1 cellular context compared by ENCODE assay signal in the genomic region with DNA sequence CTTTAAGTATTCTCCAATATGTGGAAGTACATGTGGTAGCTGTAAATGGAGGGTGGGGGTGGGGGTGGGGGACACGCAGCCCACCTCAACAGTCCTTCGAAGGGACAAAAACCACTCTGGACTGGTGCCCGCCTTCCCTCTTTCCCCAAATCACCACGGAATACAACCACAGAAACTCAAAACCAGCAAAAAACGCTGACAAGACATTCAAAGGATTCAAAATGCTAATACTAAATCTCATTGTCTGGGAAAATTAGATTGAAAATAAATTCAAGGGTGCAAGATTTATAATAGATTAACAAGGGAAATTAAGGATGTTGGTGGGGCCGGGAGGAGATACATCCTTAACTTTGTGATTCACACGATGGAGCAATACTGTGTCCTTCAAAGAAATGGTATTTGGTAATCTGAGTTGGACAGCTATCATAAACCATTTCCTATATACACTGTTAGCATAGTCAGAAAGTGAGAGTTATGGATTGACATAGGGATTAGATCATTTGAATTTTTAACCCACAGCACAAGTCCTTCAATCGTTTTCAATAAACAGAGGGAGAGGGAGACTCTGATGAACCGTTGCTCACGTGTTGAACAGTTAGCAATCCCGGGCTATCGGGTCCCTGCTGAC.
A peak's percentile ranks its signal among the peaks of the same experiment; 100 is the strongest.
TF ChIP-seq lines count a peak whose summit lies in the region.

No MANE protein-coding gene starts in this region.

TF ChIP-seq in K562, 482 proteins besides CTCF, POLR2A, EP300 and RAD21 (continues in another document):
- TF ChIP-seq, protein P1, sequence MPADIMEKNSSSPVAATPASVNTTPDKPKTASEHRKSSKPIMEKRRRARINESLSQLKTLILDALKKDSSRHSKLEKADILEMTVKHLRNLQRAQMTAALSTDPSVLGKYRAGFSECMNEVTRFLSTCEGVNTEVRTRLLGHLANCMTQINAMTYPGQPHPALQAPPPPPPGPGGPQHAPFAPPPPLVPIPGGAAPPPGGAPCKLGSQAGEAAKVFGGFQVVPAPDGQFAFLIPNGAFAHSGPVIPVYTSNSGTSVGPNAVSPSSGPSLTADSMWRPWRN (IDR thresholded peaks at IDR 0.05; ENCODE audit: low read depth), result peak; percentile 30; the same call in 1 of the 2 replicates
- TF ChIP-seq HOXB6 (CRISPR knock-in tag; IDR thresholded peaks at IDR 0.05; ENCODE audit: borderline replicate concordance) (no peak), NR2C1 (IDR thresholded peaks at IDR 0.05) (no peak), NR2C1 (tag; IDR thresholded peaks at IDR 0.05) (no peak), CHD1 (IDR thresholded peaks at IDR 0.05; ENCODE audit: low read length) (no peak), SMAD1 (IDR thresholded peaks at IDR 0.05; ENCODE audit: low read depth, low read length, partially characterized antibody) (no peak), POLR2AphosphoS5 (IDR thresholded peaks at IDR 0.05; ENCODE audit: control insufficient read depth, insufficient read depth, low read depth, low read length) (no peak), TRIM28 (IDR thresholded peaks at IDR 0.05) (no peak), CEBPB (tag; IDR thresholded peaks at IDR 0.05) (peak; percentile 76), ZNF165 (CRISPR knock-in tag; IDR thresholded peaks at IDR 0.05; ENCODE audit: borderline replicate concordance) (no peak), HEY1 (CRISPR knock-in tag; IDR thresholded peaks at IDR 0.05; ENCODE audit: borderline replicate concordance) (no peak), SMARCA5 (IDR thresholded peaks at IDR 0.05) (no peak), ZNF561 (CRISPR knock-in tag; conservative IDR thresholded peaks at IDR 0.05) (no peak), SRSF7 (optimal IDR thresholded peaks at IDR 0.05; ENCODE audit: low read depth, low read length) (no peak), GATAD2B (IDR thresholded peaks at IDR 0.05; ENCODE audit: borderline replicate concordance) (peak; percentile 39; the same call in 1 of the 2 replicates), SMAD4 (CRISPR knock-in tag; conservative IDR thresholded peaks at IDR 0.05) (no peak), KLF6 (CRISPR knock-in tag; IDR thresholded peaks at IDR 0.05; ENCODE audit: borderline replicate concordance) (no peak), HDAC3 (IDR thresholded peaks at IDR 0.05; ENCODE audit: borderline replicate concordance, partially characterized antibody) (no peak), CBFA2T2 (conservative IDR thresholded peaks at IDR 0.05) (no peak), ZNF77 (CRISPR knock-in tag; IDR thresholded peaks at IDR 0.05) (no peak), TSC22D4 (tag; IDR thresholded peaks at IDR 0.05) (no peak), MEIS2 (IDR thresholded peaks at IDR 0.05; ENCODE audit: partially characterized antibody) (peak; percentile 72)
- TF ChIP-seq, protein P2, sequence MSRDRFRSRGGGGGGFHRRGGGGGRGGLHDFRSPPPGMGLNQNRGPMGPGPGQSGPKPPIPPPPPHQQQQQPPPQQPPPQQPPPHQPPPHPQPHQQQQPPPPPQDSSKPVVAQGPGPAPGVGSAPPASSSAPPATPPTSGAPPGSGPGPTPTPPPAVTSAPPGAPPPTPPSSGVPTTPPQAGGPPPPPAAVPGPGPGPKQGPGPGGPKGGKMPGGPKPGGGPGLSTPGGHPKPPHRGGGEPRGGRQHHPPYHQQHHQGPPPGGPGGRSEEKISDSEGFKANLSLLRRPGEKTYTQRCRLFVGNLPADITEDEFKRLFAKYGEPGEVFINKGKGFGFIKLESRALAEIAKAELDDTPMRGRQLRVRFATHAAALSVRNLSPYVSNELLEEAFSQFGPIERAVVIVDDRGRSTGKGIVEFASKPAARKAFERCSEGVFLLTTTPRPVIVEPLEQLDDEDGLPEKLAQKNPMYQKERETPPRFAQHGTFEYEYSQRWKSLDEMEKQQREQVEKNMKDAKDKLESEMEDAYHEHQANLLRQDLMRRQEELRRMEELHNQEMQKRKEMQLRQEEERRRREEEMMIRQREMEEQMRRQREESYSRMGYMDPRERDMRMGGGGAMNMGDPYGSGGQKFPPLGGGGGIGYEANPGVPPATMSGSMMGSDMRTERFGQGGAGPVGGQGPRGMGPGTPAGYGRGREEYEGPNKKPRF (IDR thresholded peaks at IDR 0.05; ENCODE audit: low read depth, low read length), result no peak
- TF ChIP-seq, protein P3, sequence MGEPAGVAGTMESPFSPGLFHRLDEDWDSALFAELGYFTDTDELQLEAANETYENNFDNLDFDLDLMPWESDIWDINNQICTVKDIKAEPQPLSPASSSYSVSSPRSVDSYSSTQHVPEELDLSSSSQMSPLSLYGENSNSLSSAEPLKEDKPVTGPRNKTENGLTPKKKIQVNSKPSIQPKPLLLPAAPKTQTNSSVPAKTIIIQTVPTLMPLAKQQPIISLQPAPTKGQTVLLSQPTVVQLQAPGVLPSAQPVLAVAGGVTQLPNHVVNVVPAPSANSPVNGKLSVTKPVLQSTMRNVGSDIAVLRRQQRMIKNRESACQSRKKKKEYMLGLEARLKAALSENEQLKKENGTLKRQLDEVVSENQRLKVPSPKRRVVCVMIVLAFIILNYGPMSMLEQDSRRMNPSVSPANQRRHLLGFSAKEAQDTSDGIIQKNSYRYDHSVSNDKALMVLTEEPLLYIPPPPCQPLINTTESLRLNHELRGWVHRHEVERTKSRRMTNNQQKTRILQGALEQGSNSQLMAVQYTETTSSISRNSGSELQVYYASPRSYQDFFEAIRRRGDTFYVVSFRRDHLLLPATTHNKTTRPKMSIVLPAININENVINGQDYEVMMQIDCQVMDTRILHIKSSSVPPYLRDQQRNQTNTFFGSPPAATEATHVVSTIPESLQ (CRISPR knock-in tag; IDR thresholded peaks at IDR 0.05), result no peak
- TF ChIP-seq, protein P4, sequence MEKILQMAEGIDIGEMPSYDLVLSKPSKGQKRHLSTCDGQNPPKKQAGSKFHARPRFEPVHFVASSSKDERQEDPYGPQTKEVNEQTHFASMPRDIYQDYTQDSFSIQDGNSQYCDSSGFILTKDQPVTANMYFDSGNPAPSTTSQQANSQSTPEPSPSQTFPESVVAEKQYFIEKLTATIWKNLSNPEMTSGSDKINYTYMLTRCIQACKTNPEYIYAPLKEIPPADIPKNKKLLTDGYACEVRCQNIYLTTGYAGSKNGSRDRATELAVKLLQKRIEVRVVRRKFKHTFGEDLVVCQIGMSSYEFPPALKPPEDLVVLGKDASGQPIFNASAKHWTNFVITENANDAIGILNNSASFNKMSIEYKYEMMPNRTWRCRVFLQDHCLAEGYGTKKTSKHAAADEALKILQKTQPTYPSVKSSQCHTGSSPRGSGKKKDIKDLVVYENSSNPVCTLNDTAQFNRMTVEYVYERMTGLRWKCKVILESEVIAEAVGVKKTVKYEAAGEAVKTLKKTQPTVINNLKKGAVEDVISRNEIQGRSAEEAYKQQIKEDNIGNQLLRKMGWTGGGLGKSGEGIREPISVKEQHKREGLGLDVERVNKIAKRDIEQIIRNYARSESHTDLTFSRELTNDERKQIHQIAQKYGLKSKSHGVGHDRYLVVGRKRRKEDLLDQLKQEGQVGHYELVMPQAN (IDR thresholded peaks at IDR 0.05; ENCODE audit: borderline replicate concordance), result no peak
- TF ChIP-seq, protein P5, sequence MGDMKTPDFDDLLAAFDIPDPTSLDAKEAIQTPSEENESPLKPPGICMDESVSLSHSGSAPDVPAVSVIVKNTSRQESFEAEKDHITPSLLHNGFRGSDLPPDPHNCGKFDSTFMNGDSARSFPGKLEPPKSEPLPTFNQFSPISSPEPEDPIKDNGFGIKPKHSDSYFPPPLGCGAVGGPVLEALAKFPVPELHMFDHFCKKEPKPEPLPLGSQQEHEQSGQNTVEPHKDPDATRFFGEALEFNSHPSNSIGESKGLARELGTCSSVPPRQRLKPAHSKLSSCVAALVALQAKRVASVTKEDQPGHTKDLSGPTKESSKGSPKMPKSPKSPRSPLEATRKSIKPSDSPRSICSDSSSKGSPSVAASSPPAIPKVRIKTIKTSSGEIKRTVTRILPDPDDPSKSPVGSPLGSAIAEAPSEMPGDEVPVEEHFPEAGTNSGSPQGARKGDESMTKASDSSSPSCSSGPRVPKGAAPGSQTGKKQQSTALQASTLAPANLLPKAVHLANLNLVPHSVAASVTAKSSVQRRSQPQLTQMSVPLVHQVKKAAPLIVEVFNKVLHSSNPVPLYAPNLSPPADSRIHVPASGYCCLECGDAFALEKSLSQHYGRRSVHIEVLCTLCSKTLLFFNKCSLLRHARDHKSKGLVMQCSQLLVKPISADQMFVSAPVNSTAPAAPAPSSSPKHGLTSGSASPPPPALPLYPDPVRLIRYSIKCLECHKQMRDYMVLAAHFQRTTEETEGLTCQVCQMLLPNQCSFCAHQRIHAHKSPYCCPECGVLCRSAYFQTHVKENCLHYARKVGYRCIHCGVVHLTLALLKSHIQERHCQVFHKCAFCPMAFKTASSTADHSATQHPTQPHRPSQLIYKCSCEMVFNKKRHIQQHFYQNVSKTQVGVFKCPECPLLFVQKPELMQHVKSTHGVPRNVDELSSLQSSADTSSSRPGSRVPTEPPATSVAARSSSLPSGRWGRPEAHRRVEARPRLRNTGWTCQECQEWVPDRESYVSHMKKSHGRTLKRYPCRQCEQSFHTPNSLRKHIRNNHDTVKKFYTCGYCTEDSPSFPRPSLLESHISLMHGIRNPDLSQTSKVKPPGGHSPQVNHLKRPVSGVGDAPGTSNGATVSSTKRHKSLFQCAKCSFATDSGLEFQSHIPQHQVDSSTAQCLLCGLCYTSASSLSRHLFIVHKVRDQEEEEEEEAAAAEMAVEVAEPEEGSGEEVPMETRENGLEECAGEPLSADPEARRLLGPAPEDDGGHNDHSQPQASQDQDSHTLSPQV (IDR thresholded peaks at IDR 0.05), result 0 out of 2 replicates have a peak, but pooled peaks have one; percentile 18
- TF ChIP-seq, protein P6, sequence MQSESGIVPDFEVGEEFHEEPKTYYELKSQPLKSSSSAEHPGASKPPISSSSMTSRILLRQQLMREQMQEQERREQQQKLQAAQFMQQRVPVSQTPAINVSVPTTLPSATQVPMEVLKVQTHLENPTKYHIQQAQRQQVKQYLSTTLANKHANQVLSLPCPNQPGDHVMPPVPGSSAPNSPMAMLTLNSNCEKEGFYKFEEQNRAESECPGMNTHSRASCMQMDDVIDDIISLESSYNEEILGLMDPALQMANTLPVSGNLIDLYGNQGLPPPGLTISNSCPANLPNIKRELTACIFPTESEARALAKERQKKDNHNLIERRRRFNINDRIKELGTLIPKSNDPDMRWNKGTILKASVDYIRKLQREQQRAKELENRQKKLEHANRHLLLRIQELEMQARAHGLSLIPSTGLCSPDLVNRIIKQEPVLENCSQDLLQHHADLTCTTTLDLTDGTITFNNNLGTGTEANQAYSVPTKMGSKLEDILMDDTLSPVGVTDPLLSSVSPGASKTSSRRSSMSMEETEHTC (IDR thresholded peaks at IDR 0.05), result no peak
- TF ChIP-seq, protein P7, sequence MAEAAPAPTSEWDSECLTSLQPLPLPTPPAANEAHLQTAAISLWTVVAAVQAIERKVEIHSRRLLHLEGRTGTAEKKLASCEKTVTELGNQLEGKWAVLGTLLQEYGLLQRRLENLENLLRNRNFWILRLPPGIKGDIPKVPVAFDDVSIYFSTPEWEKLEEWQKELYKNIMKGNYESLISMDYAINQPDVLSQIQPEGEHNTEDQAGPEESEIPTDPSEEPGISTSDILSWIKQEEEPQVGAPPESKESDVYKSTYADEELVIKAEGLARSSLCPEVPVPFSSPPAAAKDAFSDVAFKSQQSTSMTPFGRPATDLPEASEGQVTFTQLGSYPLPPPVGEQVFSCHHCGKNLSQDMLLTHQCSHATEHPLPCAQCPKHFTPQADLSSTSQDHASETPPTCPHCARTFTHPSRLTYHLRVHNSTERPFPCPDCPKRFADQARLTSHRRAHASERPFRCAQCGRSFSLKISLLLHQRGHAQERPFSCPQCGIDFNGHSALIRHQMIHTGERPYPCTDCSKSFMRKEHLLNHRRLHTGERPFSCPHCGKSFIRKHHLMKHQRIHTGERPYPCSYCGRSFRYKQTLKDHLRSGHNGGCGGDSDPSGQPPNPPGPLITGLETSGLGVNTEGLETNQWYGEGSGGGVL (CRISPR knock-in tag; IDR thresholded peaks at IDR 0.05), result no peak
- TF ChIP-seq, protein P8, sequence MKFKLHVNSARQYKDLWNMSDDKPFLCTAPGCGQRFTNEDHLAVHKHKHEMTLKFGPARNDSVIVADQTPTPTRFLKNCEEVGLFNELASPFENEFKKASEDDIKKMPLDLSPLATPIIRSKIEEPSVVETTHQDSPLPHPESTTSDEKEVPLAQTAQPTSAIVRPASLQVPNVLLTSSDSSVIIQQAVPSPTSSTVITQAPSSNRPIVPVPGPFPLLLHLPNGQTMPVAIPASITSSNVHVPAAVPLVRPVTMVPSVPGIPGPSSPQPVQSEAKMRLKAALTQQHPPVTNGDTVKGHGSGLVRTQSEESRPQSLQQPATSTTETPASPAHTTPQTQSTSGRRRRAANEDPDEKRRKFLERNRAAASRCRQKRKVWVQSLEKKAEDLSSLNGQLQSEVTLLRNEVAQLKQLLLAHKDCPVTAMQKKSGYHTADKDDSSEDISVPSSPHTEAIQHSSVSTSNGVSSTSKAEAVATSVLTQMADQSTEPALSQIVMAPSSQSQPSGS (CRISPR knock-in tag; IDR thresholded peaks at IDR 0.05), result no peak
- TF ChIP-seq, protein P9, sequence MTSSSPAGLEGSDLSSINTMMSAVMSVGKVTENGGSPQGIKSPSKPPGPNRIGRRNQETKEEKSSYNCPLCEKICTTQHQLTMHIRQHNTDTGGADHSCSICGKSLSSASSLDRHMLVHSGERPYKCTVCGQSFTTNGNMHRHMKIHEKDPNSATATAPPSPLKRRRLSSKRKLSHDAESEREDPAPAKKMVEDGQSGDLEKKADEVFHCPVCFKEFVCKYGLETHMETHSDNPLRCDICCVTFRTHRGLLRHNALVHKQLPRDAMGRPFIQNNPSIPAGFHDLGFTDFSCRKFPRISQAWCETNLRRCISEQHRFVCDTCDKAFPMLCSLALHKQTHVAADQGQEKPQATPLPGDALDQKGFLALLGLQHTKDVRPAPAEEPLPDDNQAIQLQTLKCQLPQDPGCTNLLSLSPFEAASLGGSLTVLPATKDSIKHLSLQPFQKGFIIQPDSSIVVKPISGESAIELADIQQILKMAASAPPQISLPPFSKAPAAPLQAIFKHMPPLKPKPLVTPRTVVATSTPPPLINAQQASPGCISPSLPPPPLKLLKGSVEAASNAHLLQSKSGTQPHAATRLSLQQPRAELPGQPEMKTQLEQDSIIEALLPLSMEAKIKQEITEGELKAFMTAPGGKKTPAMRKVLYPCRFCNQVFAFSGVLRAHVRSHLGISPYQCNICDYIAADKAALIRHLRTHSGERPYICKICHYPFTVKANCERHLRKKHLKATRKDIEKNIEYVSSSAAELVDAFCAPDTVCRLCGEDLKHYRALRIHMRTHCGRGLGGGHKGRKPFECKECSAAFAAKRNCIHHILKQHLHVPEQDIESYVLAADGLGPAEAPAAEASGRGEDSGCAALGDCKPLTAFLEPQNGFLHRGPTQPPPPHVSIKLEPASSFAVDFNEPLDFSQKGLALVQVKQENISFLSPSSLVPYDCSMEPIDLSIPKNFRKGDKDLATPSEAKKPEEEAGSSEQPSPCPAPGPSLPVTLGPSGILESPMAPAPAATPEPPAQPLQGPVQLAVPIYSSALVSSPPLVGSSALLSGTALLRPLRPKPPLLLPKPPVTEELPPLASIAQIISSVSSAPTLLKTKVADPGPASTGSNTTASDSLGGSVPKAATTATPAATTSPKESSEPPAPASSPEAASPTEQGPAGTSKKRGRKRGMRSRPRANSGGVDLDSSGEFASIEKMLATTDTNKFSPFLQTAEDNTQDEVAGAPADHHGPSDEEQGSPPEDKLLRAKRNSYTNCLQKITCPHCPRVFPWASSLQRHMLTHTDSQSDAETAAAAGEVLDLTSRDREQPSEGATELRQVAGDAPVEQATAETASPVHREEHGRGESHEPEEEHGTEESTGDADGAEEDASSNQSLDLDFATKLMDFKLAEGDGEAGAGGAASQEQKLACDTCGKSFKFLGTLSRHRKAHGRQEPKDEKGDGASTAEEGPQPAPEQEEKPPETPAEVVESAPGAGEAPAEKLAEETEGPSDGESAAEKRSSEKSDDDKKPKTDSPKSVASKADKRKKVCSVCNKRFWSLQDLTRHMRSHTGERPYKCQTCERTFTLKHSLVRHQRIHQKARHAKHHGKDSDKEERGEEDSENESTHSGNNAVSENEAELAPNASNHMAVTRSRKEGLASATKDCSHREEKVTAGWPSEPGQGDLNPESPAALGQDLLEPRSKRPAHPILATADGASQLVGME (CRISPR knock-in tag; IDR thresholded peaks at IDR 0.05), result no peak
